In the genomic region with DNA sequence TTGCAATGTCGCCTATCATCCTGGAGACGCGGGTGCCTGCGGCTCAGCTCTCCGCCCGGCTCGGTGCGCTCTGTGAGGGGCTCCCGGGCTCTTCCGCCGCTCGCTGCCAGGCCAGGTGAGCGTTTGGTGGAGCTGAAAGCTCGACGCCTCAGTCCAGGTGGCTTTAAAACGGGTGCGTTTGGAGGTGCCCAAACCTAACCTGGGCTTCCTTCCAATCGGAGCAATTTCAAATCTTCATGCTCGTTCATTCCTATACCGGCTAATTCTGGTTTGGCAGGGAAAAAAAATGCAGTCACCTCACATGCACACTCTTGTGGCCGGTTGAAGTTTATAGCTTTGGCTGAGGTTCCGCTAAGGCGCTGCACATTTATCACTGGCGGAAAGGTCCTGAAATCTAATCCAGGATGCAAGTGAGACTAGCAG, we compare ENCODE assay signal across 8 cellular contexts. TPM values are rescaled to one million over a fixed set of nuclear protein-coding genes. Genes with fewer than 3 reads are reported as not detected.
A peak's percentile ranks its signal among the peaks of the same experiment; 100 is the strongest.
DNase-seq lines count a peak whose midpoint lies in the region; TF ChIP-seq lines count a peak whose summit lies in the region.

SLC16A14 (minus strand) TSS at position 267 of the 423 bp plus-strand sequence. CDS start 9,572 bp downstream, outside the sequence.

- peak within 1 kb of the TSS; percentile 43 for H3K4me3 ChIP-seq in HFF-Myc (replicated peaks; ENCODE audit: low read depth, low read length)
- peak within 1 kb of the TSS; percentile 71 to 85 for H3K4me3 ChIP-seq in muscle layer of colon (ENCODE audit: low read depth in 1 of 2, low read length in 2 of 2)

- DNase-seq in ELF-1 (ENCODE audit: low read depth, low spot score) = peak; percentile 51
- peak; percentile 24 for DNase-seq in HFF-Myc (ENCODE audit: extremely low read depth, low read depth)
- DNase-seq in NCI-H2107 (lab: John Stamatoyannopoulos, UW) = peak; percentile 34
- peak; percentile 1 for DNase-seq in activated CD4-positive, alpha-beta T cell treated with anti-CD3 and anti-CD28 coated beads, Interleukin-2, amount 50 U/mL, for 1 hour
- DNase-seq in fibroblast of gingiva (ENCODE audit: low read depth) = peak; percentile 8
- peak; percentile 61 for DNase-seq in ureter (ENCODE audit: low spot score)
- no peak for DNase-seq in HCEC 1CT

- TF ChIP-seq CTCF in HFF-Myc (IDR thresholded peaks at IDR 0.05; ENCODE audit: low read depth, low read length, missing control alignments) = no peak

- H3K4me1 ChIP-seq in muscle layer of colon (ENCODE audit: insufficient read depth, low read length) = peaks cover 4% of the 10 kb centered on the region

- peak within 1 kb of the TSS; percentile 62 for H3K27ac ChIP-seq in muscle layer of colon (ENCODE audit: low read depth, low read length)

- H3K27me3 ChIP-seq in muscle layer of colon (ENCODE audit: control insufficient read depth in 1 of 2, insufficient read depth in 2 of 2, low read length in 2 of 2) = no peaks in the 10 kb centered on the region

- no peak within 1 kb of the TSS for H3K9ac ChIP-seq in muscle layer of colon (ENCODE audit: low read length)

- H3K9me3 ChIP-seq in muscle layer of colon (ENCODE audit: low read length) = no peaks in the 10 kb centered on the region

- no peaks in the 10 kb centered on the region for H3K36me3 ChIP-seq in muscle layer of colon (ENCODE audit: insufficient read depth, low read length)

RNA-seq across cellular contexts. Expression of gene SLC16A14, which starts in this region (rescaled TPM):
- total RNA-seq in ureter = 9.2 TPM
